8 cellular contexts compared by ENCODE assay signal in genomic region chr11:74748211-74749126, GRCh38. TPM values are rescaled to one million over a fixed set of nuclear protein-coding genes. Genes with fewer than 3 reads are reported as not detected.
DNase-seq lines count a peak whose midpoint lies in the region; ATAC-seq, FAIRE-seq and TF ChIP-seq lines count a peak whose summit lies in the region.

TSS of gene RNF169 (plus strand) at chr11:74748849. CDS start at chr11:74748881, 32 bp downstream.

- H3K4me1 ChIP-seq in pancreas: peaks cover 2 to 19% (median 8%) of the 10 kb centered on the region in 3 donors
- peaks cover 0 to 39% (median 16%) of the 10 kb centered on the region in 4 donors for H3K4me1 ChIP-seq in tibial artery

- peaks cover 38% of the 10 kb centered on the region for H3K79me2 ChIP-seq in SU-DHL-6 (ENCODE audit: insufficient read depth, low read length)

- no peaks in the 10 kb centered on the region for H3K9me3 Mint-ChIP-seq in activated naive CD8-positive, alpha-beta T cell treated with anti-CD3 and anti-CD28 coated beads, Interleukin-2, amount 10 ng/mL, durations not matched to agents 7 days and 5 days

- TF ChIP-seq POLR2A in GM10847 (IDR thresholded peaks at IDR 0.05; ENCODE audit: extremely low read depth, insufficient read length): peak; percentile 69

- POLR2A ChIA-PET in activated naive CD8-positive, alpha-beta T cell treated with anti-CD3 and anti-CD28 coated beads, Interleukin-2, amount 10 ng/mL, durations not matched to agents 7 days and 5 days (lab: Charles Lee): interaction anchor here (0.5 to 1.4 kb wide), 5 partner anchors 47 to 1079 kb away, joined by 3 to 5 read pairs (median 4); partner anchors contain the start of genes LIPT2 and POLD3

- H3K36me3 ChIP-seq in SU-DHL-6 (ENCODE audit: low read length) (no peaks in the 10 kb centered on the region), pancreas (no peaks in the 10 kb centered on the region), tibial artery (no peaks in the 10 kb centered on the region)

- no peaks in the 10 kb centered on the region for H3K27me3 Mint-ChIP-seq in activated naive CD8-positive, alpha-beta T cell treated with anti-CD3 and anti-CD28 coated beads, Interleukin-2, amount 10 ng/mL, durations not matched to agents 7 days and 5 days

- H3F3A ChIP-seq in SU-DHL-6 (ENCODE audit: insufficient read depth): peaks cover 10% of the 10 kb centered on the region; the same call in 1 of the 2 replicates

- peak; percentile 74 for FAIRE-seq in pancreas (lab: Jason Lieb, UNC)

- TF ChIP-seq CTCF in SU-DHL-6 (IDR thresholded peaks at IDR 0.05; ENCODE audit: insufficient read depth, low read length, poor library complexity, severe bottlenecking) (no peak), pancreas (IDR thresholded peaks at IDR 0.05) (no peak), tibial artery (IDR thresholded peaks at IDR 0.05) (no peak)

- H3K4me3 Mint-ChIP-seq in activated naive CD8-positive, alpha-beta T cell treated with anti-CD3 and anti-CD28 coated beads, Interleukin-2, amount 10 ng/mL, durations not matched to agents 7 days and 5 days: peak within 1 kb of the TSS; percentile 100

- intact Hi-C loops in Right ventricle myocardium inferior (cut with DNase I) (loop anchor here (10.0 kb wide), 1 partner anchor 284 kb away; the partner anchor contains the start of gene KCNE3), pancreas (cut with DNase I) (no loop called here), tibial artery (cut with DNase I; ENCODE audit: low total_unique reads) (no loop called here)

- peaks cover 4% of the 10 kb centered on the region for H3K36me3 Mint-ChIP-seq in activated naive CD8-positive, alpha-beta T cell treated with anti-CD3 and anti-CD28 coated beads, Interleukin-2, amount 10 ng/mL, durations not matched to agents 7 days and 5 days

- H3K9ac ChIP-seq in SU-DHL-6 (ENCODE audit: low read length): peak within 1 kb of the TSS; percentile 64

- H4K20me1 ChIP-seq in SU-DHL-6 (ENCODE audit: low read depth, low read length): no peaks in the 10 kb centered on the region

- ATAC-seq in HG02678 (IDR thresholded peaks at IDR 0.05; ENCODE audit: unreplicated experiment): peak; percentile 98
- ATAC-seq in activated naive CD8-positive, alpha-beta T cell treated with anti-CD3 and anti-CD28 coated beads, Interleukin-2, amount 10 ng/mL, durations not matched to agents 7 days and 5 days (ENCODE audit: low read depth): peak; percentile 95
- peak; percentile 99 for ATAC-seq in Right ventricle myocardium inferior
- ATAC-seq in pancreas: peak; percentile 97 to 99 (median 98)

- H3K4me3 ChIP-seq in SU-DHL-6 (ENCODE audit: insufficient read depth, low read length, poor library complexity, severe bottlenecking) (peak within 1 kb of the TSS; percentile 71), pancreas (peak within 1 kb of the TSS; percentile 44 to 96 (median 58)), tibial artery (peak within 1 kb of the TSS; percentile 74 to 80)

- H3K9me2 ChIP-seq in SU-DHL-6 (replicated peaks; ENCODE audit: insufficient read depth, low read length): no peaks in the 10 kb centered on the region

- H3K27ac ChIP-seq in SU-DHL-6 (ENCODE audit: low read depth, low read length) (peak within 1 kb of the TSS; percentile 71), pancreas (peak within 1 kb of the TSS; percentile 86 to 97 (median 93)), tibial artery (peak within 1 kb of the TSS; percentile 90 to 93)

- H2AFZ ChIP-seq in SU-DHL-6 (ENCODE audit: low read depth, low read length, severe bottlenecking): peak within 1 kb of the TSS; percentile 92

- peaks cover 25% of the 10 kb centered on the region for H3K4me1 Mint-ChIP-seq in activated naive CD8-positive, alpha-beta T cell treated with anti-CD3 and anti-CD28 coated beads, Interleukin-2, amount 10 ng/mL, durations not matched to agents 7 days and 5 days

- H3K9me3 ChIP-seq in SU-DHL-6 (ENCODE audit: insufficient read depth, low read length) (no peaks in the 10 kb centered on the region), pancreas (no peaks in the 10 kb centered on the region), tibial artery (no peaks in the 10 kb centered on the region)

- peak within 1 kb of the TSS; percentile 97 for H3K27ac Mint-ChIP-seq in activated naive CD8-positive, alpha-beta T cell treated with anti-CD3 and anti-CD28 coated beads, Interleukin-2, amount 10 ng/mL, durations not matched to agents 7 days and 5 days

- WGBS in pancreas, 2 donors: 1% methylated on average over 41 to 47 of the region's 47 CpGs

- DNase-seq in NCI-H128 (lab: John Stamatoyannopoulos, UW; ENCODE audit: unreplicated experiment): peak; percentile 88
- peak; percentile 84 for DNase-seq in activated naive CD8-positive, alpha-beta T cell treated with anti-CD3 and anti-CD28 coated beads, Interleukin-2, amount 10 ng/mL, durations not matched to agents 7 days and 5 days
- peak; percentile 98 for DNase-seq in Right ventricle myocardium inferior (ENCODE audit: missing footprints)
- peak; percentile 87 to 96 (median 94) for DNase-seq in pancreas
- peak; percentile 97 to 98 for DNase-seq in tibial artery

- H3K27me3 ChIP-seq in SU-DHL-6 (ENCODE audit: low read length): no peaks in the 10 kb centered on the region
- no peaks in the 10 kb centered on the region for H3K27me3 ChIP-seq in pancreas
- no peaks in the 10 kb centered on the region for H3K27me3 ChIP-seq in tibial artery

- peak within 1 kb of the TSS; percentile 60 for H3K4me2 ChIP-seq in SU-DHL-6 (ENCODE audit: low read depth, low read length, poor library complexity, severe bottlenecking)

RNA-seq across cellular contexts. Expression of gene RNF169, which starts in this region (rescaled TPM):
- 10 to 100 TPM; 18.7 to 20.8 TPM for total RNA-seq in activated naive CD8-positive, alpha-beta T cell treated with anti-CD3 and anti-CD28 coated beads, Interleukin-2, amount 10 ng/mL, durations not matched to agents 7 days and 5 days
- total RNA-seq in Right ventricle myocardium inferior: 10.4 TPM
- 10 to 100 TPM in 1 of 6 donors, 1 to 10 TPM in 5; 6.7 to 12.0 (median 7.5) TPM for total RNA-seq in pancreas
- 1 to 10 TPM; 2.3 to 3.5 TPM for polyA plus RNA-seq in pancreas

Comparison
In these comparisons a context has a peak if more than half of its experiments do, and no peak if none do; other contexts are left out.
1. Peak in every context shown above with its lines: DNase-seq, ATAC-seq, H3K4me3 ChIP-seq and H3K27ac ChIP-seq.